Comparison of ENCODE assay signal across 9 cellular contexts in genomic region chr4:15451866-15452765, GRCh38. TPM values are rescaled to one million over a fixed set of nuclear protein-coding genes. Genes with fewer than 3 reads are reported as not detected.
DNase-seq lines count a peak whose midpoint lies in the region; ATAC-seq and TF ChIP-seq lines count a peak whose summit lies in the region.
"Had no signal": no experiment of that assay in that cellular context is flagged by ENCODE, and none has a peak within 500 bp of the region (broad histone marks: within the 10 kb centered on the region; RNA-seq: fewer than 3 reads in every experiment).

No MANE protein-coding gene starts in this region.

- H3K9ac ChIP-seq in trophoblast cell (ENCODE audit: low read length), result no peak overlapping the region

- H3K79me2 ChIP-seq in trophoblast cell (ENCODE audit: control insufficient read depth, insufficient read depth, low read length, poor library complexity), result no peaks in the 10 kb centered on the region

- POLR2A ChIA-PET in BJ (lab: Charles Lee), result no interaction called here

- H3K23ac ChIP-seq in trophoblast cell (ENCODE audit: low read length), result no peak overlapping the region

- peaks cover 9 to 12% of the 10 kb centered on the region in 2 experiments for H3K4me1 ChIP-seq in trophoblast cell (ENCODE audit: control insufficient read depth in 1 of 2, insufficient read depth in 2 of 2, low read length in 2 of 2)

- H3K27ac ChIP-seq in trophoblast cell (ENCODE audit: low read depth, low read length), result peak overlapping the region; percentile 54
- H3K27ac ChIP-seq in dorsolateral prefrontal cortex, result peak overlapping the region in 5 of 59 donors; percentile 3 to 55 (median 31)

- H3K4me2 ChIP-seq in trophoblast cell (ENCODE audit: low read length), result no peak overlapping the region

- H3K4me3 ChIP-seq in BJ (ENCODE audit: low read depth, low read length), result no peak overlapping the region
- H3K4me3 ChIP-seq in fibroblast of mammary gland (ENCODE audit: control insufficient read depth, low read depth, low read length), result no peak overlapping the region
- no peak overlapping the region for H3K4me3 ChIP-seq in trophoblast cell (ENCODE audit: low read depth, low read length)
- no peak overlapping the region for H3K4me3 ChIP-seq in dorsolateral prefrontal cortex

- peak; percentile 74 for DNase-seq in BJ (ENCODE audit: low read depth)
- peak; percentile 92 for DNase-seq in RPMI7951 (ENCODE audit: low read depth)
- peak; percentile 97 for DNase-seq in fibroblast of mammary gland (ENCODE audit: low read depth)
- peak; percentile 58 to 82 for DNase-seq in trophoblast cell
- no peak for DNase-seq in left colon
- DNase-seq in dorsolateral prefrontal cortex, result no peak
- DNase-seq: endodermal cell had no signal

- no peak overlapping the region for H2AK5ac ChIP-seq in trophoblast cell (ENCODE audit: low read length)

- H3K36me3 ChIP-seq in BJ (ENCODE audit: control insufficient read depth, insufficient read depth, low read length) (no peaks in the 10 kb centered on the region), trophoblast cell (ENCODE audit: control insufficient read depth in 1 of 2, insufficient read depth in 2 of 2, low read length in 2 of 2) (peaks cover 0 to 2% of the 10 kb centered on the region in 2 experiments)

- intact Hi-C loops in left colon (cut with DNase I, micrococcal nuclease) (no loop called here), dorsolateral prefrontal cortex (cut with DNase I) (no loop called here)

- H2AFZ ChIP-seq in trophoblast cell (ENCODE audit: insufficient read depth, low read length, poor library complexity), result no peak overlapping the region

- H2BK120ac ChIP-seq in trophoblast cell (ENCODE audit: insufficient read depth, low read length, poor library complexity), result peak overlapping the region; percentile 72

- H3K14ac ChIP-seq in trophoblast cell (ENCODE audit: low read length), result no peak overlapping the region

- H4K91ac ChIP-seq in trophoblast cell (ENCODE audit: low read depth, low read length), result no peak overlapping the region

- H4K8ac ChIP-seq in trophoblast cell (ENCODE audit: low read depth, low read length), result no peak overlapping the region

- WGBS in trophoblast cell (ENCODE audit: extremely low coverage, insufficient coverage, insufficient read length), result no CpG with 5 or more reads among the region's 4 CpGs

- H3K27me3 ChIP-seq in BJ (ENCODE audit: control insufficient read depth, insufficient read depth, low read length) (no peaks in the 10 kb centered on the region), trophoblast cell (ENCODE audit: insufficient read depth, low read length) (no peaks in the 10 kb centered on the region), dorsolateral prefrontal cortex (no peaks in the 10 kb centered on the region)

- no peak overlapping the region for H3K18ac ChIP-seq in trophoblast cell (ENCODE audit: low read length)

- TF ChIP-seq CTCF in BJ (IDR thresholded peaks at IDR 0.05; ENCODE audit: insufficient read depth, low read depth, low read length) (no peak), fibroblast of mammary gland (conservative IDR thresholded peaks at IDR 0.05; ENCODE audit: control insufficient read depth, insufficient read depth, low read depth, low read length) (no peak), dorsolateral prefrontal cortex (IDR thresholded peaks at IDR 0.05 in 54 of 56, conservative IDR thresholded peaks at IDR 0.05 in 2 of 56; ENCODE audit: low read depth in 1 of 56, partially characterized antibody in 56 of 56) (no peak)

- no peak overlapping the region for H4K12ac ChIP-seq in trophoblast cell (ENCODE audit: low read depth, low read length)

- CTCF ChIA-PET in BJ (lab: Yijun Ruan, JAX), result interaction anchor here (1.0 to 1.7 kb wide), 6 partner anchors 16 to 221 kb away, joined by 3 to 7 read pairs (median 4); no protein-coding TSS in a partner anchor

- ATAC-seq in GM19463 (IDR thresholded peaks at IDR 0.05; ENCODE audit: unreplicated experiment), result no peak
- no peak for ATAC-seq in left colon
- no peak for ATAC-seq in GM18861 (IDR thresholded peaks at IDR 0.05; ENCODE audit: unreplicated experiment)

- H2BK5ac ChIP-seq in trophoblast cell (ENCODE audit: low read depth, low read length, poor library complexity), result peak overlapping the region; percentile 54

- H3K4ac ChIP-seq in trophoblast cell (ENCODE audit: low read depth, low read length), result no peak overlapping the region

- H2BK12ac ChIP-seq in trophoblast cell (ENCODE audit: low read length), result peak overlapping the region; percentile 63

- H3K79me1 ChIP-seq in trophoblast cell (ENCODE audit: low read length), result peaks cover 2% of the 10 kb centered on the region

- no peaks in the 10 kb centered on the region for H3K9me3 ChIP-seq in trophoblast cell (ENCODE audit: insufficient read depth, low read depth, low read length)

RNA-seq across cellular contexts. Expression of gene CC2D2A, which starts 17.6 kb away (rescaled TPM):
- 10.0 and 14.4 TPM in 2 replicates for polyA plus RNA-seq in BJ (2011; rRNA removed)
- 6.7 and 12.6 TPM in 2 replicates for polyA minus RNA-seq in BJ (2011; rRNA and poly(A)+ RNA removed)
- total RNA-seq in RPMI7951 (2014; rRNA removed; shearing (Covaris generic)), result 17.7 and 21.1 TPM in 2 replicates
- 5.1 and 5.5 TPM in 2 replicates for polyA plus RNA-seq in trophoblast cell (2013)
- total RNA-seq in left colon (1 to 10 TPM; 4.8 to 8.6 TPM), dorsolateral prefrontal cortex (10 to 100 TPM; 11.7 to 37.0 (median 21.3) TPM)

RNA-seq across cellular contexts. Expression of gene C1QTNF7, which starts 24.3 kb away (rescaled TPM):
- polyA plus RNA-seq in BJ (2011; rRNA removed), result 0.01 and 0.06 TPM in 2 replicates
- not detected in 2 replicates for polyA minus RNA-seq in BJ (2011; rRNA and poly(A)+ RNA removed)
- total RNA-seq in RPMI7951 (2014; rRNA removed; shearing (Covaris generic)), result not detected in 2 replicates
- polyA plus RNA-seq in trophoblast cell (2013), result 0.15 and 0.17 TPM in 2 replicates
- total RNA-seq in left colon, result 1 to 10 TPM; 1.5 to 4.0 TPM
- total RNA-seq in dorsolateral prefrontal cortex, result 1 to 10 TPM in 27 of 120 experiments, under 1 TPM in 89, not detected in 4; 0.11 to 3.1 (median 0.62) TPM
- total RNA-seq: endodermal cell had no signal

Comparison
In these comparisons a context has a peak if more than half of its experiments do, and no peak if none do; other contexts are left out.
1. DNase-seq: peak in BJ (single experiment), RPMI7951 (single experiment), fibroblast of mammary gland (single experiment) and trophoblast cell (2 of 2); none in left colon (0 of 2) and dorsolateral prefrontal cortex (0 of 10).